25 cellular contexts compared by ENCODE assay signal in genomic region chr10:57162231-57162630, GRCh38.
"Had no signal": no experiment of that assay in that cellular context is flagged by ENCODE, and none has a peak within 500 bp of the region (broad histone marks: within the 10 kb centered on the region; RNA-seq: fewer than 3 reads in every experiment).

No MANE protein-coding gene starts in this region.

- H3K27me3 Mint-ChIP-seq: activated CD4-positive, alpha-beta memory T cell treated with anti-CD3 and anti-CD28 coated beads for 36 hours; activated CD4-positive, alpha-beta T cell treated with anti-CD3 and anti-CD28 coated beads, Interleukin-2, amount 10 ng/mL, durations not matched to agents 7 days and 5 days; activated naive CD8-positive, alpha-beta T cell; central memory CD8-positive, alpha-beta T cell had no signal

- H3K27me3 ChIP-seq: SJSA1 had no signal

- H3K36me3 ChIP-seq: SJSA1 had no signal

- H3K4me1 Mint-ChIP-seq: activated CD4-positive, alpha-beta T cell treated with anti-CD3 and anti-CD28 coated beads, Interleukin-2, amount 10 ng/mL, durations not matched to agents 7 days and 5 days; brain; central memory CD8-positive, alpha-beta T cell had no signal

- H3K9me3 ChIP-seq: SJSA1 had no signal

- H3K27ac Mint-ChIP-seq: activated CD4-positive, alpha-beta memory T cell treated with anti-CD3 and anti-CD28 coated beads for 36 hours; activated CD4-positive, alpha-beta T cell treated with anti-CD3 and anti-CD28 coated beads, Interleukin-2, amount 10 ng/mL, durations not matched to agents 7 days and 5 days; activated naive CD4-positive, alpha-beta T cell treated with anti-CD3 and anti-CD28 coated beads for 36 hours; activated naive CD8-positive, alpha-beta T cell; brain; T-helper 1 cell treated with Interleukin-12 subunit alpha and Interleukin-12 subunit beta and Interleukin-4 antibody, amounts not matched to agents 30 μg/mL and 1 μg/mL, for 36 hours had no signal

- H3K4me3 Mint-ChIP-seq: activated CD4-positive, alpha-beta memory T cell treated with anti-CD3 and anti-CD28 coated beads for 36 hours; activated CD4-positive, alpha-beta T cell treated with anti-CD3 and anti-CD28 coated beads, Interleukin-2, amount 10 ng/mL, durations not matched to agents 7 days and 5 days; activated naive CD4-positive, alpha-beta T cell treated with anti-CD3 and anti-CD28 coated beads for 36 hours; activated naive CD8-positive, alpha-beta T cell; activated T-cell treated with anti-CD3 and anti-CD28 coated beads, Interleukin-2, amount 50 U/mL, for 4 hours; brain; central memory CD8-positive, alpha-beta T cell; T-helper 1 cell treated with Interleukin-12 subunit alpha and Interleukin-12 subunit beta and Interleukin-4 antibody, amounts not matched to agents 30 μg/mL and 1 μg/mL, for 36 hours had no signal

- H3K4me3 ChIP-seq: K562, SJSA1 had no signal

- H3K36me3 Mint-ChIP-seq: activated CD4-positive, alpha-beta memory T cell treated with anti-CD3 and anti-CD28 coated beads for 36 hours; activated naive CD8-positive, alpha-beta T cell; brain had no signal

- DNase-seq: activated CD4-positive, alpha-beta memory T cell treated with anti-CD3 and anti-CD28 coated beads for 36 hours; activated CD4-positive, alpha-beta T cell treated with anti-CD3 and anti-CD28 coated beads, Interleukin-2, amount 10 ng/mL, durations not matched to agents 7 days and 5 days; activated CD4-positive, CD25-positive, alpha-beta regulatory T cell; activated CD8-positive, alpha-beta memory T cell treated with anti-CD3 and anti-CD28 coated beads for 24 hours; activated gamma-delta T cell; activated naive CD4-positive, alpha-beta T cell treated with anti-CD3 and anti-CD28 coated beads for 36 hours; activated T-cell treated with anti-CD3 and anti-CD28 coated beads, Interleukin-2, amount 50 U/mL, for 4 hours; amygdala; Kasumi-1; MM.1S; NCI-H1105; NCI-H1436; NCI-H187; NCI-H2081; NCI-H510A treated with DMSO at 0.1 percent for 48 hours; NCI-H69; SHP77; T-helper 9 cell had no signal

- ATAC-seq: activated T-cell treated with anti-CD3 and anti-CD28 coated beads, Interleukin-2, amount 50 U/mL, for 4 hours; K562; SK-N-SH treated with all-trans-retinoic acid at 6 μM for 48 hours had no signal

- H3K4me1 ChIP-seq: SJSA1 had no signal

- H3K27ac ChIP-seq: SJSA1 had no signal
